33 cellular contexts compared by ENCODE assay signal in genomic region chr9:130900701-130901497, GRCh38. TPM values are rescaled to one million over a fixed set of nuclear protein-coding genes. Genes with fewer than 3 reads are reported as not detected.
"Had no signal": no experiment of that assay in that cellular context is flagged by ENCODE, and none has a peak within 500 bp of the region (broad histone marks: within the 10 kb centered on the region; RNA-seq: fewer than 3 reads in every experiment).

No MANE protein-coding gene starts in this region.

- H3K27me3 ChIP-seq: testis had no signal

- H3K36me3 ChIP-seq: heart right ventricle, left ventricle myocardium inferior, pancreas, prostate gland, transverse colon had no signal

- H3K4me3 ChIP-seq: heart right ventricle, left ventricle myocardium inferior, lung, pancreas, prostate gland, skin epidermis, testis, transverse colon had no signal

- H3K4me1 ChIP-seq: pancreas, prostate gland had no signal

- H3K9me3 ChIP-seq: heart right ventricle, left ventricle myocardium inferior, pancreas, prostate gland, testis, transverse colon had no signal

- FAIRE-seq: bronchial epithelial cell, pancreas had no signal

- DNase-seq: activated B cell treated with CpG ODN at 0.5 μM for 24 hours; activated CD4-positive, alpha-beta T cell treated with anti-CD3 and anti-CD28 coated beads, Interleukin-2, amount 50 U/mL, for 1 hour; activated CD8-positive, alpha-beta memory T cell treated with anti-CD3 and anti-CD28 coated beads, Interleukin-2, amount 10 ng/mL, durations not matched to agents 7 days and 5 days; activated CD8-positive, alpha-beta T cell treated with anti-CD3 and anti-CD28 coated beads, Interleukin-2, amount 10 ng/mL, durations not matched to agents 7 days and 5 days; activated naive CD8-positive, alpha-beta T cell treated with anti-CD3 and anti-CD28 coated beads, Interleukin-2, amount 50 U/mL, for 24 hours; activated T-cell treated with anti-CD3 and anti-CD28 coated beads, Interleukin-2, amount 50 U/mL, for 48 hours; amygdala; endodermal cell; foreskin melanocyte; heart right ventricle; kidney glomerular epithelial cell; left ventricle myocardium inferior; mesendoderm; retina; stimulated activated CD4-positive, alpha-beta T cell treated with anti-CD3 and anti-CD28 coated beads, Interleukin-12 subunit alpha, Interleukin-12 subunit beta, amount 100 ng/mL, for 4 hours; stimulated activated CD4-positive, alpha-beta T cell treated with anti-CD3 and anti-CD28 coated beads, Interleukin-4, amount 100 ng/mL, for 1 hour; stimulated activated naive CD8-positive, alpha-beta T cell treated with anti-CD3 and anti-CD28 coated beads, Interleukin-15, Interleukin-2, amounts not matched to agents 100 U/mL and 50 U/mL, for 24 hours; T1000; testis; transverse colon had no signal

- H3K27ac ChIP-seq: heart right ventricle, left ventricle myocardium inferior, pancreas, prostate gland, skin epidermis, testis, transverse colon had no signal

RNA-seq across cellular contexts. Expression of gene QRFP, which starts 4.3 kb away (rescaled TPM):
- total RNA-seq: activated B cell treated with CpG ODN at 0.5 μM for 24 hours; activated CD8-positive, alpha-beta memory T cell treated with anti-CD3 and anti-CD28 coated beads, Interleukin-2, amount 10 ng/mL, durations not matched to agents 7 days and 5 days; activated CD8-positive, alpha-beta T cell treated with anti-CD3 and anti-CD28 coated beads, Interleukin-2, amount 10 ng/mL, durations not matched to agents 7 days and 5 days; activated T-helper 2 cell treated with anti-CD3 and anti-CD28 coated beads, Interferon-gamma antibody, Interleukin-2, Interleukin-4, amounts not matched to agents 10 μg/mL and 5 μg/mL and 100 μg/mL, durations not matched to agents 14 hours and 24 hours and 36 hours; bronchial epithelial cell; endodermal cell; esophagus mucosa; glomerular endothelial cell; heart right ventricle; left ventricle myocardium inferior; lung; mononuclear cell; myocyte; natural killer cell treated with Interleukin-12 subunit alpha and Interleukin-12 subunit beta and Interleukin-15 and Interleukin-18, amount 100 ng/mL, for 72 hours; pancreas; sciatic nerve; transverse colon; urinary bladder had no signal
- polyA plus RNA-seq: pancreas had no signal

RNA-seq across cellular contexts. Expression of gene FIBCD1, which starts 38.1 kb away (rescaled TPM):
- total RNA-seq: activated B cell treated with CpG ODN at 0.5 μM for 24 hours; activated CD8-positive, alpha-beta memory T cell treated with anti-CD3 and anti-CD28 coated beads, Interleukin-2, amount 10 ng/mL, durations not matched to agents 7 days and 5 days; activated CD8-positive, alpha-beta T cell treated with anti-CD3 and anti-CD28 coated beads, Interleukin-2, amount 10 ng/mL, durations not matched to agents 7 days and 5 days; activated T-helper 2 cell treated with anti-CD3 and anti-CD28 coated beads, Interferon-gamma antibody, Interleukin-2, Interleukin-4, amounts not matched to agents 10 μg/mL and 5 μg/mL and 100 μg/mL, durations not matched to agents 14 hours and 24 hours and 36 hours; glomerular endothelial cell; mononuclear cell; natural killer cell treated with Interleukin-12 subunit alpha and Interleukin-12 subunit beta and Interleukin-15 and Interleukin-18, amount 100 ng/mL, for 72 hours; sciatic nerve had no signal
- polyA plus RNA-seq: pancreas had no signal
